18 cellular contexts compared by ENCODE assay signal in genomic region chr1:203518541-203518940, GRCh38. TPM values are rescaled to one million over a fixed set of nuclear protein-coding genes. Genes with fewer than 3 reads are reported as not detected.
DNase-seq lines count a peak whose midpoint lies in the region; FAIRE-seq and TF ChIP-seq lines count a peak whose summit lies in the region.
"Had no signal": no experiment of that assay in that cellular context is flagged by ENCODE, and none has a peak within 500 bp of the region (broad histone marks: within the 10 kb centered on the region; RNA-seq: fewer than 3 reads in every experiment).

No MANE protein-coding gene starts in this region.

- H3K27ac Mint-ChIP-seq in H9 (peak overlapping the region in 1 of 3 experiments; percentile 50; a peak in 2 of 7 replicates), astrocyte (ENCODE audit: unreplicated experiment) (no peak overlapping the region), osteocyte (ENCODE audit: unreplicated experiment) (peak overlapping the region; percentile 3)
- H3K27ac Mint-ChIP-seq: HFFc6 had no signal

- H3K36me3 ChIP-seq in astrocyte (ENCODE audit: insufficient read depth, low read length), result no peaks in the 10 kb centered on the region
- no peaks in the 10 kb centered on the region for H3K36me3 ChIP-seq in brain microvascular endothelial cell (replicated peaks)
- H3K36me3 ChIP-seq: BLaER1 treated with 17β-estradiol and CSF1 and Interleukin-3, amounts not matched to agents 10 nM and 100 nM; SJCRH30 had no signal

- H2BK20ac ChIP-seq in H9 (ENCODE audit: low read depth, low read length, poor library complexity, severe bottlenecking), result no peak overlapping the region

- no peak overlapping the region for H4K5ac ChIP-seq in H9 (ENCODE audit: insufficient read length, low read depth, low read length)

- H2BK12ac ChIP-seq in H9 (ENCODE audit: insufficient read length, low read depth, low read length), result peak overlapping the region; percentile 4

- H3K4me1 Mint-ChIP-seq in H9 (peaks cover 78 to 83% of the 10 kb centered on the region in 2 experiments), astrocyte (ENCODE audit: low read depth, unreplicated experiment) (peaks cover 37% of the 10 kb centered on the region), osteocyte (ENCODE audit: unreplicated experiment) (peaks cover 39% of the 10 kb centered on the region)

- no peak overlapping the region for H3K9ac ChIP-seq in H9 (ENCODE audit: extremely low read depth, insufficient read length, low read length)
- H3K9ac ChIP-seq in astrocyte (ENCODE audit: low read length), result no peak overlapping the region
- H3K9ac ChIP-seq: BLaER1 treated with 17β-estradiol and CSF1 and Interleukin-3, amounts not matched to agents 10 nM and 100 nM had no signal

- H3K79me1 ChIP-seq in H9 (ENCODE audit: insufficient read depth, low read depth, low read length, poor library complexity, severe bottlenecking), result no peaks in the 10 kb centered on the region

- H3K27me3 Mint-ChIP-seq in H9 (ENCODE audit: low read depth), result peaks cover 87% of the 10 kb centered on the region
- peaks cover 2% of the 10 kb centered on the region for H3K27me3 Mint-ChIP-seq in astrocyte (ENCODE audit: low read depth, unreplicated experiment)
- no peaks in the 10 kb centered on the region for H3K27me3 Mint-ChIP-seq in osteocyte (ENCODE audit: unreplicated experiment)

- peak overlapping the region; percentile 36; the same call in 1 of the 2 replicates for H3K14ac ChIP-seq in H9 (ENCODE audit: insufficient read depth, low read length)

- H2AFZ ChIP-seq in H9 (ENCODE audit: low read length) (no peak overlapping the region), astrocyte (ENCODE audit: low read depth, low read length) (no peak overlapping the region)

- H3K23ac ChIP-seq in H9 (ENCODE audit: insufficient read length, low read depth, low read length), result no peak overlapping the region

- FAIRE-seq in astrocyte (lab: Jason Lieb, UNC), result no peak
- FAIRE-seq: A549, K562 had no signal

- no peak overlapping the region for H3K4me3 ChIP-seq in astrocyte (ENCODE audit: insufficient read depth, low read depth, low read length)
- H3K4me3 ChIP-seq in brain microvascular endothelial cell (ENCODE audit: low read depth, low read length), result no peak overlapping the region
- H3K4me3 ChIP-seq: A549; BLaER1 treated with 17β-estradiol and CSF1 and Interleukin-3, amounts not matched to agents 10 nM and 100 nM; K562; SJCRH30 had no signal

- H3K56ac ChIP-seq in H9 (ENCODE audit: insufficient read length, low read depth, low read length), result no peak overlapping the region

- TF ChIP-seq CTCF in H9 (conservative IDR thresholded peaks at IDR 0.05), result no peak
- TF ChIP-seq CTCF in astrocyte (IDR thresholded peaks at IDR 0.05; ENCODE audit: insufficient read depth, low read depth, low read length), result no peak
- no peak for TF ChIP-seq CTCF in osteocyte (IDR thresholded peaks at IDR 0.05)
- no peak for TF ChIP-seq CTCF in brain microvascular endothelial cell (IDR thresholded peaks at IDR 0.05; ENCODE audit: low read depth, low read length, missing control alignments)

- H3K4me3 Mint-ChIP-seq in H9 (peak overlapping the region; percentile 47 to 72; a peak in 4 of 5 replicates), astrocyte (ENCODE audit: unreplicated experiment) (peak overlapping the region; percentile 27), osteocyte (ENCODE audit: unreplicated experiment) (no peak overlapping the region)
- H3K4me3 Mint-ChIP-seq: HFFc6 had no signal

- no peak overlapping the region for H4K91ac ChIP-seq in H9 (ENCODE audit: insufficient read length, low read depth, low read length)

- H3K27me3 ChIP-seq in H9 (ENCODE audit: insufficient read depth, low read length) (peaks cover 15% of the 10 kb centered on the region; the same call in 1 of the 2 replicates), astrocyte (ENCODE audit: insufficient read depth, low read length) (no peaks in the 10 kb centered on the region), brain microvascular endothelial cell (replicated peaks) (no peaks in the 10 kb centered on the region)
- H3K27me3 ChIP-seq: BLaER1 treated with 17β-estradiol and CSF1 and Interleukin-3, amounts not matched to agents 10 nM and 100 nM; SJCRH30 had no signal

- in situ Hi-C loops in brain microvascular endothelial cell (cut with HindIII; ENCODE audit: low pct_ligation_motif_present, low sequenced_read_pairs), result loop anchor here (25.0 kb wide), 1 partner anchor 194 kb away; no protein-coding TSS in a partner anchor

- WGBS in H9 (ENCODE audit: extremely low coverage, insufficient read length, low lambda C conversion rate), result no CpG with 5 or more reads among the region's 7 CpGs

- H3K9me3 ChIP-seq in H9 (ENCODE audit: control insufficient read depth, low read depth, low read length), result no peaks in the 10 kb centered on the region
- H3K9me3 ChIP-seq in astrocyte (ENCODE audit: insufficient read depth, low read depth, low read length), result no peaks in the 10 kb centered on the region
- H3K9me3 ChIP-seq: A549; BLaER1 treated with 17β-estradiol and CSF1 and Interleukin-3, amounts not matched to agents 10 nM and 100 nM; SJCRH30 had no signal

- H3K27ac ChIP-seq in H9 (ENCODE audit: insufficient read length, low read depth, low read length) (no peak overlapping the region), astrocyte (ENCODE audit: low read depth, low read length) (no peak overlapping the region), brain microvascular endothelial cell (no peak overlapping the region)
- H3K27ac ChIP-seq: BLaER1 treated with 17β-estradiol and CSF1 and Interleukin-3, amounts not matched to agents 10 nM and 100 nM; SJCRH30 had no signal

- peaks cover 7% of the 10 kb centered on the region for H3K23me2 ChIP-seq in H9 (ENCODE audit: insufficient read length, low read depth, low read length, poor library complexity, severe bottlenecking)

- H3K18ac ChIP-seq in H9 (ENCODE audit: insufficient read length, low read depth, low read length), result no peak overlapping the region

- no peak overlapping the region for H2BK120ac ChIP-seq in H9 (ENCODE audit: low read depth, low read length, poor library complexity, severe bottlenecking)

- peaks cover 0 to 6% of the 10 kb centered on the region in 2 experiments; a peak in 2 of 5 replicates for H3K9me3 Mint-ChIP-seq in H9
- H3K9me3 Mint-ChIP-seq in astrocyte (ENCODE audit: unreplicated experiment), result no peaks in the 10 kb centered on the region
- H3K9me3 Mint-ChIP-seq in osteocyte (ENCODE audit: unreplicated experiment), result no peaks in the 10 kb centered on the region
- H3K9me3 Mint-ChIP-seq: HFFc6 had no signal

- H3K79me2 ChIP-seq in H9 (ENCODE audit: insufficient read depth, low read length) (no peaks in the 10 kb centered on the region), astrocyte (ENCODE audit: insufficient read depth, low read length) (no peaks in the 10 kb centered on the region)

- H3K36me3 Mint-ChIP-seq in H9 (ENCODE audit: insufficient read depth in 1 of 3, low read depth in 3 of 3) (no peaks in the 10 kb centered on the region), astrocyte (ENCODE audit: low read depth, unreplicated experiment) (peaks cover 1% of the 10 kb centered on the region), osteocyte (ENCODE audit: unreplicated experiment) (no peaks in the 10 kb centered on the region)

- no peak overlapping the region for H2BK5ac ChIP-seq in H9 (ENCODE audit: insufficient read length, low read length)

- no peak overlapping the region for H2BK15ac ChIP-seq in H9 (ENCODE audit: low read depth, low read length)

- H4K8ac ChIP-seq in H9 (replicated peaks; ENCODE audit: insufficient read length, low read depth, low read length), result no peak overlapping the region

- DNase-seq in H9, result no peak
- DNase-seq in astrocyte (ENCODE audit: low read depth), result no peak
- DNase-seq in islet precursor cell, result peak; percentile 50
- no peak for DNase-seq in osteocyte (ENCODE audit: extremely low spot score, unreplicated experiment)
- DNase-seq in NCI-H526 treated with DMSO at 0.1 percent for 48 hours (lab: John Stamatoyannopoulos, UW), result no peak
- DNase-seq in brain microvascular endothelial cell, result no peak
- no peak for DNase-seq in activated T-cell treated with anti-CD3 and anti-CD28 coated beads for 4 hours
- no peak for DNase-seq in NCI-H187 (lab: John Stamatoyannopoulos, UW)
- DNase-seq: DMS 273 treated with DMSO at 0.1 percent for 48 hours; GOT3; HFFc6; NCI-H1930; NK-92 treated with Interleukin-12 subunit alpha and Interleukin-12 subunit beta, amount 100 ng/mL, for 24 hours; SJCRH30 had no signal

- H3K4me1 ChIP-seq in H9 (ENCODE audit: insufficient read depth, low read length) (peaks cover 20% of the 10 kb centered on the region; the same call in 1 of the 2 replicates), astrocyte (ENCODE audit: insufficient read depth, low read length) (peaks cover 51% of the 10 kb centered on the region)

- H3K4me2 ChIP-seq in H9 (ENCODE audit: insufficient read depth, insufficient read length, low read length), result peak overlapping the region; percentile 58
- H3K4me2 ChIP-seq in astrocyte (ENCODE audit: low read length), result no peak overlapping the region
- H3K4me2 ChIP-seq: A549; BLaER1 treated with 17β-estradiol and CSF1 and Interleukin-3, amounts not matched to agents 10 nM and 100 nM had no signal

- no peaks in the 10 kb centered on the region for H4K20me1 ChIP-seq in H9 (ENCODE audit: control insufficient read depth, insufficient read depth, insufficient read length)
- H4K20me1 ChIP-seq in astrocyte (ENCODE audit: insufficient read depth, low read length), result no peaks in the 10 kb centered on the region

- no peak overlapping the region for H2AK5ac ChIP-seq in H9 (ENCODE audit: insufficient read length, low read length)

- H3K4ac ChIP-seq in H9 (ENCODE audit: low read depth, low read length), result no peak overlapping the region

- H3T11ph ChIP-seq in H9 (ENCODE audit: low read length), result no peak overlapping the region

RNA-seq across cellular contexts. Expression of gene OPTC, which starts 24.6 kb away (rescaled TPM):
- total RNA-seq in H9 (2021) (0.68 and 1.1 TPM in 2 replicates), astrocyte (not detected in 2 replicates), osteocyte (not detected in 2 replicates)
- total RNA-seq: HFFc6, HT-29, K562, SJCRH30 had no signal

RNA-seq across cellular contexts. Expression of gene PRELP, which starts 42.9 kb away (rescaled TPM):
- total RNA-seq in H9 (2021) (0.07 and 0.09 TPM in 2 replicates), astrocyte (0.07 TPM in 1 of 2 replicates, not detected in the other), osteocyte (0.94 and 1.0 TPM in 2 replicates)
- total RNA-seq: SJCRH30 had no signal
